Comparison of ENCODE assay signal across 8 cellular contexts in the genomic region with DNA sequence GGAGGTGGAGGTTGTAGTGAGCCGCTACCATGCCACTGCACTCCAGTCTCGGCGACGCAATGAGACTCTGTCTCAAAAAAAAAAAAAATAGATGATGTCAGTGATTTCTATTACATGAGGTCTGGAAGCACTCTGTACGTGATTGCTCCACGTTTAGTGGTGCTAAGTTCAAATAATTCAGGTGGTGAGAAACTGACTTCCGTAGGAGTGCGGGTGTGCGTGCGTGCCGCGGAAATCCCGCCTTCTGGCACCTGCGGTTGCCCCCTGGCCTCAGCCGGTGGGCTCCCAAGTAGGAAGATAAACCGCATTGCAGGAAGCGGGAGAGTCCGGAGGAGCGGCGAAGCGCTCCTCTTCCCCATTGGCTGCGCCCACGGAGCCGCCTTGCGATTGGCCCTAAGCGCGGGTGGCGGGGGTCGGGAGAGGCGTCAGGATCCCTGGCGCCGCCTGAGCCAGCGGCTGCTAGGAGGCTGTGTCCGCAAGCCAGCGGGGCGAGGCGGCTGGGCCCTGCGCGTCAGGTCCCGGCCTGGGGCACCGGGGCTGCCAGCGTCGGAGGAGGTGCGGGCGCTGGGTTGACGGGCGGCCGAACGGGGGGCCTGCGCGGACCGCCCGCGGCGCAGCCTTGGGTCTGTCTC. TPM values are rescaled to one million over a fixed set of nuclear protein-coding genes. Genes with fewer than 3 reads are reported as not detected.
DNase-seq lines count a peak whose midpoint lies in the region; ATAC-seq, FAIRE-seq and TF ChIP-seq lines count a peak whose summit lies in the region.
"Not testable (repeated sequence)": the region's sequence is repeated elsewhere in the genome, so short reads cannot be mapped to it uniquely, and the experiment has no call there.

No MANE protein-coding gene starts in this region.

- intact Hi-C loops in heart right ventricle (cut with DNase I): not testable (repeated sequence)

- H3K9me2 ChIP-seq in GM23338 (ENCODE audit: insufficient read depth): not testable (repeated sequence)

- peak; percentile 33 for DNase-seq in DMS53 treated with DMSO at 0.1 percent for 48 hours (lab: John Stamatoyannopoulos, UW; ENCODE audit: unreplicated experiment)
- peak; percentile 70 for DNase-seq in GM23338 (ENCODE audit: low spot score)
- peak; percentile 54 for DNase-seq in NCI-H1092 (lab: John Stamatoyannopoulos, UW)
- peak; percentile 90 for DNase-seq in WERI-Rb-1
- DNase-seq in astrocyte (ENCODE audit: low read depth); osteoblast (ENCODE audit: insufficient read length, low spot score, missing footprints): not testable (repeated sequence)
- peak; percentile 23 to 62 for DNase-seq in heart right ventricle
- peak; percentile 58 for DNase-seq in stimulated activated naive CD8-positive, alpha-beta T cell treated with anti-CD3 and anti-CD28 coated beads, Interleukin-15, Interleukin-2, amounts not matched to agents 100 U/mL and 50 U/mL, for 24 hours

- not testable (repeated sequence) for TF ChIP-seq CTCF in GM23338 (conservative IDR thresholded peaks at IDR 0.05; ENCODE audit: low read depth in 2 of 2); WERI-Rb-1 (IDR thresholded peaks at IDR 0.05; ENCODE audit: low read depth, low read length); astrocyte (IDR thresholded peaks at IDR 0.05; ENCODE audit: insufficient read depth, low read depth, low read length); heart right ventricle (IDR thresholded peaks at IDR 0.05); osteoblast (IDR thresholded peaks at IDR 0.05; ENCODE audit: extremely low read depth, low read depth, low read length)

- H3K27ac ChIP-seq in GM23338 (ENCODE audit: low read depth); astrocyte (ENCODE audit: low read depth, low read length); osteoblast (ENCODE audit: low read depth, low read length): not testable (repeated sequence)
- peak overlapping the region; percentile 72 for H3K27ac ChIP-seq in WERI-Rb-1
- peak overlapping the region in 1 of 10 donors; percentile 28 for H3K27ac ChIP-seq in heart right ventricle

- not testable (repeated sequence) for H2AFZ ChIP-seq in GM23338; astrocyte (ENCODE audit: low read depth, low read length); osteoblast (ENCODE audit: low read length)

- FAIRE-seq in astrocyte (lab: Jason Lieb, UNC): not testable (repeated sequence)

- not testable (repeated sequence) for H3K9ac ChIP-seq in astrocyte (ENCODE audit: low read length)

- H3K4me2 ChIP-seq in GM23338 (peak overlapping the region; percentile 48; the same call in 1 of the 2 replicates), astrocyte (ENCODE audit: low read length) (peak overlapping the region; percentile 57), osteoblast (ENCODE audit: insufficient read depth, low read length) (peak overlapping the region; percentile 74)

- not testable (repeated sequence) for H4K20me1 ChIP-seq in GM23338 (replicated peaks; ENCODE audit: insufficient read depth); astrocyte (ENCODE audit: insufficient read depth, low read length); osteoblast (ENCODE audit: insufficient read depth, low read length)

- H3K4me1 ChIP-seq in GM23338 (ENCODE audit: insufficient read depth); astrocyte (ENCODE audit: insufficient read depth, low read length); heart right ventricle; osteoblast (ENCODE audit: insufficient read depth, low read length): not testable (repeated sequence)

- H3K4me1 Mint-ChIP-seq in GM23338; astrocyte (ENCODE audit: low read depth, unreplicated experiment): not testable (repeated sequence)

- not testable (repeated sequence) for H3K27me3 Mint-ChIP-seq in GM23338 (ENCODE audit: insufficient read depth, low read depth, poor library complexity); astrocyte (ENCODE audit: low read depth, unreplicated experiment)

- ATAC-seq in GM23338 (peak; percentile 100), heart right ventricle (peak; percentile 80 to 99 (median 94))
- ATAC-seq in stimulated activated naive CD8-positive, alpha-beta T cell treated with anti-CD3 and anti-CD28 coated beads, Interleukin-15, Interleukin-2, amounts not matched to agents 100 U/mL and 50 U/mL, for 24 hours: peak; percentile 82

- not testable (repeated sequence) for H3K27me3 ChIP-seq in GM23338 (ENCODE audit: insufficient read depth); WERI-Rb-1 (ENCODE audit: insufficient read depth, low read depth, severe bottlenecking); astrocyte (ENCODE audit: insufficient read depth, low read length); osteoblast (ENCODE audit: insufficient read depth, low read length)
- peaks cover 0 to 11% (median 0%) of the 10 kb centered on the region in 7 donors for H3K27me3 ChIP-seq in heart right ventricle

- H3K9me3 ChIP-seq in WERI-Rb-1 (ENCODE audit: severe bottlenecking); astrocyte (ENCODE audit: insufficient read depth, low read depth, low read length); heart right ventricle; osteoblast (ENCODE audit: low read depth, low read length): not testable (repeated sequence)

- peak overlapping the region; percentile 60 for H3K4me3 Mint-ChIP-seq in GM23338
- H3K4me3 Mint-ChIP-seq in astrocyte (ENCODE audit: unreplicated experiment): peak overlapping the region; percentile 54

- H3K9me3 Mint-ChIP-seq in GM23338; astrocyte (ENCODE audit: unreplicated experiment): not testable (repeated sequence)

- not testable (repeated sequence) for H3F3A ChIP-seq in GM23338 (replicated peaks; ENCODE audit: low read depth)

- H3K79me2 ChIP-seq in GM23338 (replicated peaks; ENCODE audit: insufficient read depth); astrocyte (ENCODE audit: insufficient read depth, low read length); osteoblast (ENCODE audit: insufficient read depth, low read length): not testable (repeated sequence)

- H3K4me3 ChIP-seq in GM23338 (0 out of 2 replicates have a peak overlapping the region, but pooled peaks have one; percentile 36), WERI-Rb-1 (ENCODE audit: low read depth, low read length) (peak overlapping the region; percentile 52), heart right ventricle (peak overlapping the region; percentile 6 to 53 (median 48)), osteoblast (ENCODE audit: insufficient read depth, low read length) (peak overlapping the region; percentile 55)
- H3K4me3 ChIP-seq in astrocyte (ENCODE audit: insufficient read depth, low read depth, low read length): not testable (repeated sequence)

- H3K36me3 ChIP-seq in GM23338 (ENCODE audit: insufficient read depth); WERI-Rb-1; astrocyte (ENCODE audit: insufficient read depth, low read length); heart right ventricle; osteoblast (ENCODE audit: insufficient read depth, low read length): not testable (repeated sequence)

- H3K27ac Mint-ChIP-seq in GM23338; astrocyte (ENCODE audit: unreplicated experiment): not testable (repeated sequence)

- not testable (repeated sequence) for H3K36me3 Mint-ChIP-seq in GM23338 (ENCODE audit: low read depth); astrocyte (ENCODE audit: low read depth, unreplicated experiment)

- 2 to 3% methylated on average over 49 to 55 of the region's 55 CpGs for WGBS in heart right ventricle, 2 donors

RNA-seq across cellular contexts. Expression of a gene that starts 28.9 kb away (rescaled TPM):
- total RNA-seq in GM23338 (2014; rRNA removed; shearing (Covaris generic)): 10.4 and 14.7 TPM in 2 replicates
- polyA plus RNA-seq in GM23338 (2016; fragmentation: Nextera tagmentation; extraction: Ambion mirVana): 3.1 and 3.5 TPM in 2 replicates
- 13.6 and 16.7 TPM in 2 replicates for total RNA-seq in astrocyte
- 1 to 10 TPM; 3.9 to 7.7 (median 5.6) TPM for total RNA-seq in heart right ventricle
- polyA plus RNA-seq in heart right ventricle: 1 to 10 TPM; 3.6 to 4.5 TPM
- total RNA-seq in osteoblast: 6.2 and 9.4 TPM in 2 replicates
